Comparison of ENCODE assay signal across 8 cellular contexts in the genomic region with DNA sequence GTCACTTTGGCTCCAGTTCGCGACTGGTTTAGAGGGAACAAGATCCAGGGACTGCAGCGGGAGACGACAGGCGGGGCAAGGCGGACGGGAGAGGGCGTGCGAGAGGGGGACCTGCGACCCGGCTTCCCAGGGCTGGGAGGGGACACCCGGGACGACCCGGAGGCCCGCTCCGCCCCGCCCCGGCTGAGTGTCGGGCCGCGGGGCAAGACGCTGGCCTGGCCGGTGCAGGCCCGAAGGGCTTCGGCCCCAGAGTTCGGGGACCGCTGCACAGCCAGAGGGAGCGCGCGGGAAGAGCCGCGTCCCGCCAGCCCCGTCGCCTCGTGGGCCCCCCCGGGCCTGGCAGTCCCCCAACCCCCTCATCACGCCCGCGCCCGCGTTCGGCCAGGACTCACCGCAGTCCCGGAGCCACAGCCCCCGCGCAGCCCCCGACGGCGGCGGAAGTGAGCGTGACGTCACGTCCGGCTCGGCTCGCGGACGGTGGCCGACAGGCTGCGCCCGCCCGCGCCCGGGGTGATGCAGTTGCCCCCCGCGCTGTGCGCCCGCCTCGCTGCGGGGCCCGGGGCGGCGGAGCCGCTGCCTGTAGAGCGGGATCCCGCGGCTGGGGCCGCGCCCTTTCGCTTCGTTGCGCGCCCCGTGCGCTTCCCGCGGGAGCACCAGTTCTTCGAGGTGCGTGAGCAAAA. TPM values are rescaled to one million over a fixed set of nuclear protein-coding genes. Genes with fewer than 3 reads are reported as not detected.
A peak's percentile ranks its signal among the peaks of the same experiment; 100 is the strongest.
DNase-seq lines count a peak whose midpoint lies in the region; ATAC-seq and TF ChIP-seq lines count a peak whose summit lies in the region.

A gene with protein sequence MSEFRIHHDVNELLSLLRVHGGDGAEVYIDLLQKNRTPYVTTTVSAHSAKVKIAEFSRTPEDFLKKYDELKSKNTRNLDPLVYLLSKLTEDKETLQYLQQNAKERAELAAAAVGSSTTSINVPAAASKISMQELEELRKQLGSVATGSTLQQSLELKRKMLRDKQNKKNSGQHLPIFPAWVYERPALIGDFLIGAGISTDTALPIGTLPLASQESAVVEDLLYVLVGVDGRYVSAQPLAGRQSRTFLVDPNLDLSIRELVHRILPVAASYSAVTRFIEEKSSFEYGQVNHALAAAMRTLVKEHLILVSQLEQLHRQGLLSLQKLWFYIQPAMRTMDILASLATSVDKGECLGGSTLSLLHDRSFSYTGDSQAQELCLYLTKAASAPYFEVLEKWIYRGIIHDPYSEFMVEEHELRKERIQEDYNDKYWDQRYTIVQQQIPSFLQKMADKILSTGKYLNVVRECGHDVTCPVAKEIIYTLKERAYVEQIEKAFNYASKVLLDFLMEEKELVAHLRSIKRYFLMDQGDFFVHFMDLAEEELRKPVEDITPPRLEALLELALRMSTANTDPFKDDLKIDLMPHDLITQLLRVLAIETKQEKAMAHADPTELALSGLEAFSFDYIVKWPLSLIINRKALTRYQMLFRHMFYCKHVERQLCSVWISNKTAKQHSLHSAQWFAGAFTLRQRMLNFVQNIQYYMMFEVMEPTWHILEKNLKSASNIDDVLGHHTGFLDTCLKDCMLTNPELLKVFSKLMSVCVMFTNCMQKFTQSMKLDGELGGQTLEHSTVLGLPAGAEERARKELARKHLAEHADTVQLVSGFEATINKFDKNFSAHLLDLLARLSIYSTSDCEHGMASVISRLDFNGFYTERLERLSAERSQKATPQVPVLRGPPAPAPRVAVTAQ (minus strand): TSS at position 442 of the 680 bp plus-strand sequence. CDS start 5,931 bp downstream, outside the sequence.
A gene with protein sequence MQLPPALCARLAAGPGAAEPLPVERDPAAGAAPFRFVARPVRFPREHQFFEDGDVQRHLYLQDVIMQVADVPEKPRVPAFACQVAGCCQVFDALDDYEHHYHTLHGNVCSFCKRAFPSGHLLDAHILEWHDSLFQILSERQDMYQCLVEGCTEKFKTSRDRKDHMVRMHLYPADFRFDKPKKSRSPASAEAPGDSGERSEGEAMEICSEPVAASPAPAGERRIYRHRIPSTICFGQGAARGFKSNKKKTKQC (plus strand): TSS at position 484 of the 680 bp plus-strand sequence. CDS start 30 bp downstream, at position 514.

- peak within 1 kb of the TSS; percentile 78 for H3K4me3 ChIP-seq in kidney epithelial cell (ENCODE audit: low read depth, low read length)

- TF ChIP-seq CTCF in kidney epithelial cell (IDR thresholded peaks at IDR 0.05; ENCODE audit: insufficient read depth, low read length, poor library complexity, severe bottlenecking) = peak; percentile 6

- DNase-seq in NCI-H187 (lab: John Stamatoyannopoulos, UW) (peak; percentile 26 to 83), NCI-H187 treated with DMSO at 0.1 percent for 48 hours (lab: John Stamatoyannopoulos, UW) (no peak), NCI-H2196 (lab: John Stamatoyannopoulos, UW; ENCODE audit: unreplicated experiment) (peak; percentile 66), cerebellar cortex (ENCODE audit: low spot score) (peak; percentile 69), kidney epithelial cell (ENCODE audit: low read depth) (no peak)
- peak; percentile 91 for DNase-seq in activated CD4-positive, CD25-positive, alpha-beta regulatory T cell treated with anti-CD3 and anti-CD28 coated beads, Interleukin-2, amount 50 U/mL, for 72 hours
- DNase-seq in stimulated activated CD4-positive, alpha-beta T cell treated with anti-CD3 and anti-CD28 coated beads, Interleukin-15, amount 100 ng/mL, for 48 hours (ENCODE audit: low read depth in 2 of 2) = peak; percentile 81 to 86

- peak; percentile 74 for ATAC-seq in HG02885 (IDR thresholded peaks at IDR 0.05; ENCODE audit: poor library complexity, unreplicated experiment)

- no peaks in the 10 kb centered on the region for H3K27me3 ChIP-seq in kidney epithelial cell (ENCODE audit: control insufficient read depth, insufficient read depth, low read length)

- H3K36me3 ChIP-seq in kidney epithelial cell (ENCODE audit: control insufficient read depth, insufficient read depth, low read length) = no peaks in the 10 kb centered on the region

RNA-seq across cellular contexts. Expression of the first gene that starts in this region (rescaled TPM):
- 55.6 and 65.5 TPM in 2 replicates for total RNA-seq in kidney epithelial cell

RNA-seq across cellular contexts. Expression of the second gene that starts in this region (rescaled TPM):
- 20.3 and 45.7 TPM in 2 replicates for total RNA-seq in kidney epithelial cell

Comparison
In these comparisons a context has a peak if more than half of its experiments do, and no peak if none do; other contexts are left out.
1. DNase-seq: peak in NCI-H187 (2 of 2), NCI-H2196 (single experiment), activated CD4-positive, CD25-positive, alpha-beta regulatory T cell treated with anti-CD3 and anti-CD28 coated beads, Interleukin-2, amount 50 U/mL, for 72 hours (single experiment), cerebellar cortex (single experiment) and stimulated activated CD4-positive, alpha-beta T cell treated with anti-CD3 and anti-CD28 coated beads, Interleukin-15, amount 100 ng/mL, for 48 hours (2 of 2); none in NCI-H187 treated with DMSO at 0.1 percent for 48 hours (single experiment) and kidney epithelial cell (single experiment).